ENCODE assay signal across 11 cellular contexts in the genomic region with DNA sequence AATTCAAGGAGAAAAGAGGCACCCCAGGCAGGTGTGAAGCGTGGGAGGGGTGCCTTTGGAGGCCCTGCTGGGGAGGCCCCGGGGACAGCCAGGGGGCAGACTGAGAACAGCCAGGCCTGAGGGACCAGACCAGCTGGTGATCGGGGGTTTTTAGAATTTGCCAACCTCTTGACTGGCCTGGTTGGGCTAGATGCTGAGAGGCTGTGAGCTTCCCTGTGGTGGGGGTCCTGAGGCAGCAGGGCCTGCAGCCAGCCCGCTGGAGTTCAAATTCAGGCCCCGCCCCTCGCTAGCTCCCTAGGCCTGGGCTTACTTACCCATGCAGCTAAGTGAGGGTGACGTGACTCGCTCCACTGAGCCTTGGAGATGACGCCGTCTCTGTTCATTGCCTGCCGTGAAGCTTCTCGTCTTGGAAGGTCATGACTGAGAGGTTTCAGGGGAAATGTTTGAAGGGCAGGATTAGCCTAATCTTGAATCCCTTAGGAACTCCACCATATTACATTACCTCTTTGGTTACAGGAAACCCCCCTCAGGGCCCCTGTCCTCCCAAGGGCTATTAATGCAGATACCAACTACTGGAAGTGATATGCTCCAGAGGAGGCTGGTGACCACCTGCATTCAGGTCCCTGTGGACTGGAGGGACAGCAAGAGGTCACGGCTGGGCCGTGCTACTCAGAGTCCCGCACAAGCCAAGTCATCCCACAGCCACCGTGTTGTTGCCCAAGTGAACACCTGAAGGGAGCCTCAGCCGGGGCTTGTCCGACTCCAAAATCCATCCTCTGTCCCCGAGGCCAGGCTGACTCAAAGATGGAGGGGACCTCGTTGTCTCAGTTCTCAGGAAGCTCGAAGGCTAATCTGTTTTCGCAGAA.
DNase-seq lines count a peak whose midpoint lies in the region; ATAC-seq and TF ChIP-seq lines count a peak whose summit lies in the region.
"Had no signal": no experiment of that assay in that cellular context is flagged by ENCODE, and none has a peak within 500 bp of the region (broad histone marks: within the 10 kb centered on the region; RNA-seq: fewer than 3 reads in every experiment).

No MANE protein-coding gene starts in this region.

- H3K36me3 Mint-ChIP-seq in activated B cell treated with CpG ODN at 0.5 μM for 24 hours (ENCODE audit: low read depth) = no peaks in the 10 kb centered on the region
- H3K36me3 Mint-ChIP-seq in naive thymus-derived CD8-positive, alpha-beta T cell = no peaks in the 10 kb centered on the region

- ATAC-seq in GM19372 (IDR thresholded peaks at IDR 0.05; ENCODE audit: low read depth, unreplicated experiment) (peak; percentile 40), HG03045 (IDR thresholded peaks at IDR 0.05; ENCODE audit: unreplicated experiment) (peak; percentile 51), activated B cell treated with CpG ODN at 0.5 μM for 24 hours (ENCODE audit: low read depth) (peak; percentile 68)
- ATAC-seq in naive thymus-derived CD8-positive, alpha-beta T cell = no peak
- ATAC-seq: heart left ventricle had no signal

- H3K9me3 Mint-ChIP-seq in activated B cell treated with CpG ODN at 0.5 μM for 24 hours = no peaks in the 10 kb centered on the region
- H3K9me3 Mint-ChIP-seq in naive thymus-derived CD8-positive, alpha-beta T cell = no peaks in the 10 kb centered on the region

- H3K4me3 Mint-ChIP-seq in activated B cell treated with CpG ODN at 0.5 μM for 24 hours = peak overlapping the region; percentile 54
- H3K4me3 Mint-ChIP-seq in naive thymus-derived CD8-positive, alpha-beta T cell = no peak overlapping the region

- DNase-seq in GM12864 (ENCODE audit: low read depth) (no peak), activated B cell treated with CpG ODN at 0.5 μM for 24 hours (peak; percentile 57), tibial nerve (ENCODE audit: low spot score in 2 of 2) (no peak), NCI-H1694 (lab: John Stamatoyannopoulos, UW) (no peak)
- no peak for DNase-seq in activated CD8-positive, alpha-beta memory T cell treated with anti-CD3 and anti-CD28 coated beads, Interleukin-2, amount 50 U/mL, for 4 hours
- no peak for DNase-seq in naive thymus-derived CD8-positive, alpha-beta T cell
- DNase-seq: activated CD8-positive, alpha-beta memory T cell treated with anti-CD3 and anti-CD28 coated beads for 24 hours; heart left ventricle; ovary had no signal

- peaks cover 81% of the 10 kb centered on the region for H3K4me1 Mint-ChIP-seq in activated B cell treated with CpG ODN at 0.5 μM for 24 hours
- H3K4me1 Mint-ChIP-seq in naive thymus-derived CD8-positive, alpha-beta T cell = peaks cover 7 to 49% (median 13%) of the 10 kb centered on the region in 4 donors

- H3K27ac Mint-ChIP-seq in activated B cell treated with CpG ODN at 0.5 μM for 24 hours = peak overlapping the region; percentile 90
- H3K27ac Mint-ChIP-seq in naive thymus-derived CD8-positive, alpha-beta T cell = no peak overlapping the region

- no peak for TF ChIP-seq EP300 in tibial nerve (IDR thresholded peaks at IDR 0.05)

- TF ChIP-seq CTCF in GM12864 (IDR thresholded peaks at IDR 0.05; ENCODE audit: low read depth, low read length, missing control alignments) (peak; percentile 32), activated B cell treated with CpG ODN at 0.5 μM for 24 hours (IDR thresholded peaks at IDR 0.05) (no peak), tibial nerve (IDR thresholded peaks at IDR 0.05) (no peak)

- H3K4me3 ChIP-seq in GM12864 (ENCODE audit: low read depth, low read length) = peak overlapping the region; percentile 2; the same call in 1 of the 2 replicates
- H3K4me3 ChIP-seq in tibial nerve = no peak overlapping the region
- H3K4me3 ChIP-seq: heart left ventricle, ovary had no signal

- WGBS in tibial nerve, 2 donors = 93 to 94% methylated on average over 22 of the region's 22 CpGs

- peaks cover 0 to 7% (median 4%) of the 10 kb centered on the region in 4 donors for H3K4me1 ChIP-seq in tibial nerve

- H3K27me3 ChIP-seq in tibial nerve = no peaks in the 10 kb centered on the region
- H3K27me3 ChIP-seq: ovary had no signal

- peaks cover 0 to 13% (median 0%) of the 10 kb centered on the region in 4 donors for H3K9me3 ChIP-seq in tibial nerve

- no peak for TF ChIP-seq POLR2A in tibial nerve (IDR thresholded peaks at IDR 0.05)

- no peak overlapping the region for H3K27ac ChIP-seq in tibial nerve
- H3K27ac ChIP-seq: heart left ventricle, ovary had no signal

- POLR2A ChIA-PET in activated B cell treated with CpG ODN at 0.5 μM for 24 hours (lab: Charles Lee) = interaction anchor here (0.6 to 6.7 kb wide), 25 partner anchors 8 to 284 kb away, joined by 3 to 137 read pairs (median 5); a partner anchor contains a TSS
- POLR2A ChIA-PET in naive thymus-derived CD8-positive, alpha-beta T cell (lab: Charles Lee) = no interaction called here

- no peaks in the 10 kb centered on the region for H3K36me3 ChIP-seq in tibial nerve
- H3K36me3 ChIP-seq: heart left ventricle, ovary had no signal

- CTCF ChIA-PET in activated B cell treated with CpG ODN at 0.5 μM for 24 hours (lab: Charles Lee) = interaction anchor here (0.8 to 4.5 kb wide), 16 partner anchors 9 to 375 kb away, joined by 3 to 27 read pairs (median 4); a partner anchor contains a TSS

- intact Hi-C loops in activated B cell treated with CpG ODN at 0.5 μM for 24 hours (cut with micrococcal nuclease) = loop anchor here (1.0 to 2.0 kb wide), 7 partner anchors 9 to 253 kb away; a partner anchor contains a TSS

- H3K27me3 Mint-ChIP-seq in activated B cell treated with CpG ODN at 0.5 μM for 24 hours = no peaks in the 10 kb centered on the region
- no peaks in the 10 kb centered on the region for H3K27me3 Mint-ChIP-seq in naive thymus-derived CD8-positive, alpha-beta T cell

Comparison
In these comparisons a context has a peak if more than half of its experiments do, and no peak if none do; other contexts are left out.
1. ATAC-seq: peak in GM19372 (single experiment), HG03045 (single experiment) and activated B cell treated with CpG ODN at 0.5 μM for 24 hours (single experiment); none in naive thymus-derived CD8-positive, alpha-beta T cell (0 of 2).